10 cellular contexts compared by ENCODE assay signal in the genomic region with DNA sequence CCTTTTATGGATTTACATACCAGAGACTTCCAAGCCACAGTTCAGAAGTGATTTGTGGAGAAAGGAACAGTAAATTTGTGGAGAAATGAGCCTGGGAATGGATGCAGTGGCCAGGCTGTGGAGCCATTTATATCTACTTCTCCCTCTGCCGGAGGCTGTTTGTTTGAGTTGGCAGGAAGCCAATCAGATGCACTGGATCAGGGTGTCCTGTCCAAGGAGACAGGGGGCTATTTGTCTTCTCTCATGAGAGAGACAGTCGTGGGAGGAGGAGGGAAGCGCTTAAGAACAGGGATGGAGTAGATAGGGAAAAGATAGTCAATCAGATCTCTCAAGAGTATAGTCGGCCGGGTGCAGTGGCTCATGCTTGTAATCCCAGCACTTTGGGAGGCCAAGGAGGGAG. TPM values are rescaled to one million over a fixed set of nuclear protein-coding genes. Genes with fewer than 3 reads are reported as not detected.
A peak's percentile ranks its signal among the peaks of the same experiment; 100 is the strongest.
DNase-seq lines count a peak whose midpoint lies in the region; ATAC-seq, FAIRE-seq and TF ChIP-seq lines count a peak whose summit lies in the region.
"Had no signal": no experiment of that assay in that cellular context is flagged by ENCODE, and none has a peak within 500 bp of the region (broad histone marks: within the 10 kb centered on the region; RNA-seq: fewer than 3 reads in every experiment).

No MANE protein-coding gene starts in this region.

- TF ChIP-seq POLR2A in right lobe of liver (IDR thresholded peaks at IDR 0.05) (no peak), thyroid gland (IDR thresholded peaks at IDR 0.05) (no peak), GM12892 (IDR thresholded peaks at IDR 0.05; ENCODE audit: low read depth, low read length) (no peak)

- H3K9me3 ChIP-seq in right lobe of liver (no peaks in the 10 kb centered on the region), thyroid gland (no peaks in the 10 kb centered on the region)
- H3K9me3 ChIP-seq: BLaER1 had no signal

- H3K4me1 ChIP-seq in right lobe of liver, result no peaks in the 10 kb centered on the region
- H3K4me1 ChIP-seq in thyroid gland, result no peaks in the 10 kb centered on the region
- H3K4me1 ChIP-seq: BLaER1 had no signal

- ATAC-seq in right lobe of liver, result peak in 3 of 4 donors; percentile 33 to 63 (median 46)
- no peak for ATAC-seq in HG02938 (IDR thresholded peaks at IDR 0.05; ENCODE audit: unreplicated experiment)

- 8% methylated on average over 4 of the region's 5 CpGs for WGBS in right lobe of liver (ENCODE audit: insufficient coverage, low coverage, low lambda C conversion rate, missing lambda C conversion rate)
- 5% methylated on average over 5 of the region's 5 CpGs for WGBS in thyroid gland, 2 donors

- intact Hi-C loops in right lobe of liver (cut with DNase I) (loop anchor here in 1 of 2 donors (10.0 kb wide), 1 partner anchor 232 kb away; no protein-coding TSS in a partner anchor), thyroid gland (cut with DNase I) (no loop called here)

- H3K4me3 ChIP-seq in right lobe of liver, result no peak overlapping the region
- no peak overlapping the region for H3K4me3 ChIP-seq in thyroid gland (replicated peaks in 1 of 3)
- H3K4me3 ChIP-seq: BLaER1 had no signal

- DNase-seq in NCI-H146 treated with DMSO at 0.1 percent for 48 hours (lab: John Stamatoyannopoulos, UW; ENCODE audit: unreplicated experiment) (peak; percentile 58), astrocyte of the hippocampus (ENCODE audit: low read depth, low spot score) (peak; percentile 39), right lobe of liver (no peak), thyroid gland (no peak), GM12892 (ENCODE audit: insufficient read length) (no peak), T-helper 9 cell (no peak)

- H3K27me3 ChIP-seq in right lobe of liver, result no peaks in the 10 kb centered on the region
- H3K27me3 ChIP-seq in thyroid gland, result no peaks in the 10 kb centered on the region

- TF ChIP-seq CTCF in 22Rv1 (IDR thresholded peaks at IDR 0.05) (peak; percentile 24; the same call in 1 of the 2 replicates), right lobe of liver (IDR thresholded peaks at IDR 0.05) (no peak), thyroid gland (IDR thresholded peaks at IDR 0.05) (no peak)

- H3K27ac ChIP-seq in 22Rv1 (peak overlapping the region; percentile 100), right lobe of liver (no peak overlapping the region), thyroid gland (peak overlapping the region in 1 of 3 donors; percentile 27)
- H3K27ac ChIP-seq: BLaER1 had no signal

- FAIRE-seq in GM12892 (lab: Jason Lieb, UNC), result no peak

- no peaks in the 10 kb centered on the region for H3K36me3 ChIP-seq in right lobe of liver
- no peaks in the 10 kb centered on the region for H3K36me3 ChIP-seq in thyroid gland
- H3K36me3 ChIP-seq: BLaER1 had no signal

RNA-seq across cellular contexts. Expression of gene HAPLN2, which starts 2.8 kb away (rescaled TPM):
- total RNA-seq in right lobe of liver (not detected), thyroid gland (under 1 TPM in 1 of 4 donors, not detected in 3; 0.79 TPM)
- not detected for polyA plus RNA-seq in GM12892 (2012; ENCODE audit: missing spikeins)
- total RNA-seq: T-helper 2 cell treated with Interferon-gamma antibody and Interleukin-4, amounts not matched to agents 100 ng/mL and 5 ng/mL, for 36 hours had no signal

RNA-seq across cellular contexts. Expression of gene GPATCH4, which starts 15.2 kb away (rescaled TPM):
- total RNA-seq in right lobe of liver (10 to 100 TPM in 4 of 6 experiments, 1 to 10 TPM in 2; 7.0 to 25.3 (median 12.4) TPM), thyroid gland (10 to 100 TPM; 14.1 to 49.2 (median 24.5) TPM)
- polyA plus RNA-seq in GM12892 (2012; ENCODE audit: missing spikeins), result 42.9 TPM

RNA-seq across cellular contexts. Expression of gene NAXE, which starts 24.9 kb away (rescaled TPM):
- 10 to 100 TPM; 37.7 to 72.3 (median 49.4) TPM for total RNA-seq in right lobe of liver
- total RNA-seq in thyroid gland, result 100 to 1,000 TPM in 3 of 4 donors, 10 to 100 TPM in 1; 69.1 to 176 (median 117) TPM
- 57.6 TPM for polyA plus RNA-seq in GM12892 (2012; ENCODE audit: missing spikeins)

RNA-seq across cellular contexts. Expression of gene BCAN, which starts 25.5 kb away (rescaled TPM):
- total RNA-seq in right lobe of liver (not detected), thyroid gland (1 to 10 TPM in 1 of 4 donors, under 1 TPM in 1, not detected in 2; 0.54 to 1.1 TPM)
- polyA plus RNA-seq in GM12892 (2012; ENCODE audit: missing spikeins), result 0.36 TPM
- total RNA-seq: T-helper 2 cell treated with Interferon-gamma antibody and Interleukin-4, amounts not matched to agents 100 ng/mL and 5 ng/mL, for 36 hours had no signal

RNA-seq across cellular contexts. Expression of gene TTC24, which starts 36.9 kb away (rescaled TPM):
- total RNA-seq in right lobe of liver, result under 1 TPM in 1 of 6 experiments, not detected in 5; 0.31 TPM
- total RNA-seq in thyroid gland, result under 1 TPM in 2 of 4 donors, not detected in 2; 0.27 to 0.67 TPM
- polyA plus RNA-seq in GM12892 (2012; ENCODE audit: missing spikeins), result 0.68 TPM

Comparison
In these comparisons a context has a peak if more than half of its experiments do, and no peak if none do; other contexts are left out.
1. DNase-seq: peak in NCI-H146 treated with DMSO at 0.1 percent for 48 hours (single experiment) and astrocyte of the hippocampus (single experiment); none in right lobe of liver (0 of 3), thyroid gland (0 of 2), GM12892 (single experiment) and T-helper 9 cell (single experiment).